ENCODE assay signal across 18 cellular contexts in the genomic region with DNA sequence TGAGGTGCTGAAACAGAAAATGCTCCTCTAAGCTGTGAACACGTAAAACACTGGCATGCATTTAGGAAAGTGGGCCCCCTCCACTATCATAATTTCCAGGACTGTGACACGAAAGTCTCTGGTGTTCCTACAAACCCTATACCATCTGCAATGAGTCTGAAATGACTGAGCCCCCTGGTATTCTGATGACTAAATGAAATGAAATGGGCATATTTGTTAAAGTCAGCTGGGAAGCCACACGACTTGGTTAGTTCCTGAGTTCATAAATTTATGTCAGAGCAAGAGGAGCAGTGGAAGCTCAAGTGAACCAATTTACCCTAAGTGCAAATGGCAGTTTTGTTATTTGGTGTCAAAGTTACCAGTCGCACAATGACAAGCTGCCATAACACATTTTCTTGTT.
DNase-seq lines count a peak whose midpoint lies in the region; ATAC-seq, FAIRE-seq and TF ChIP-seq lines count a peak whose summit lies in the region.
"Had no signal": no experiment of that assay in that cellular context is flagged by ENCODE, and none has a peak within 500 bp of the region (broad histone marks: within the 10 kb centered on the region; RNA-seq: fewer than 3 reads in every experiment).

No MANE protein-coding gene starts in this region.

- no peak overlapping the region for H2BK15ac ChIP-seq in mesenchymal stem cell (ENCODE audit: low read depth, poor library complexity, severe bottlenecking)

- no peak overlapping the region for H4K8ac ChIP-seq in mesenchymal stem cell (ENCODE audit: low read length)

- H2BK5ac ChIP-seq in mesenchymal stem cell (ENCODE audit: low read depth, low read length, poor library complexity, severe bottlenecking) = no peak overlapping the region

- no peak overlapping the region for H2AK5ac ChIP-seq in mesenchymal stem cell (ENCODE audit: low read length, severe bottlenecking)

- no peak for TF ChIP-seq CTCF in brain microvascular endothelial cell (IDR thresholded peaks at IDR 0.05; ENCODE audit: low read depth, low read length, missing control alignments)
- TF ChIP-seq CTCF in tibial artery (IDR thresholded peaks at IDR 0.05) = no peak

- no peak for ATAC-seq in GM19351 (IDR thresholded peaks at IDR 0.05; ENCODE audit: unreplicated experiment)
- ATAC-seq in HG03378 (IDR thresholded peaks at IDR 0.05; ENCODE audit: unreplicated experiment) = no peak
- ATAC-seq: GM23338 had no signal

- intact Hi-C loops in tibial artery (cut with DNase I; ENCODE audit: low total_unique reads) = no loop called here

- DNase-seq in AG08396 (ENCODE audit: low spot score) = peak; percentile 49
- DNase-seq in HTR-8/SVneo (ENCODE audit: insufficient read length, low spot score) = peak; percentile 37
- DNase-seq in brain microvascular endothelial cell = peak; percentile 33
- peak; percentile 80 for DNase-seq in mesenchymal stem cell
- no peak for DNase-seq in tibial artery
- no peak for DNase-seq in NCI-H2029 (lab: John Stamatoyannopoulos, UW)
- DNase-seq: activated CD4-positive, alpha-beta T cell treated with anti-CD3 and anti-CD28 coated beads for 48 hours; activated T-cell treated with anti-CD3 and anti-CD28 coated beads, Interleukin-2, amount 50 U/mL, for 24 hours; dermis blood vessel endothelial cell; NCI-H187; NCI-H69; testis had no signal

- 10% methylated on average over 2 of the region's 4 CpGs for WGBS in mesenchymal stem cell

- H4K91ac ChIP-seq in mesenchymal stem cell (ENCODE audit: low read length) = no peak overlapping the region

- in situ Hi-C loops in brain microvascular endothelial cell (cut with HindIII; ENCODE audit: low pct_ligation_motif_present, low sequenced_read_pairs) = no loop called here

- no peak overlapping the region for H2BK12ac ChIP-seq in mesenchymal stem cell (ENCODE audit: low read length in 2 of 2)

- no peak overlapping the region for H3K27ac ChIP-seq in brain microvascular endothelial cell
- H3K27ac ChIP-seq in mesenchymal stem cell (ENCODE audit: low read length, poor library complexity, severe bottlenecking) = no peak overlapping the region
- no peak overlapping the region for H3K27ac ChIP-seq in tibial artery
- H3K27ac ChIP-seq: BLaER1 treated with 17β-estradiol and CSF1 and Interleukin-3, amounts not matched to agents 10 nM and 100 nM; testis had no signal

- H3K4me1 ChIP-seq in mesenchymal stem cell (ENCODE audit: control insufficient read depth, insufficient read depth, low read depth, low read length) (no peaks in the 10 kb centered on the region), tibial artery (no peaks in the 10 kb centered on the region)
- H3K4me1 ChIP-seq: BLaER1 treated with 17β-estradiol and CSF1 and Interleukin-3, amounts not matched to agents 10 nM and 100 nM; testis had no signal

- H3K23ac ChIP-seq in mesenchymal stem cell (ENCODE audit: low read length in 2 of 2) = no peak overlapping the region

- H3K4me3 ChIP-seq in brain microvascular endothelial cell (ENCODE audit: low read depth, low read length) = no peak overlapping the region
- no peak overlapping the region for H3K4me3 ChIP-seq in mesenchymal stem cell (ENCODE audit: insufficient read depth in 1 of 2, low read depth in 1 of 2, low read length in 2 of 2)
- H3K4me3 ChIP-seq in tibial artery = no peak overlapping the region
- H3K4me3 ChIP-seq: BLaER1 treated with 17β-estradiol and CSF1 and Interleukin-3, amounts not matched to agents 10 nM and 100 nM; GM23338; testis had no signal

- no peak overlapping the region for H2BK120ac ChIP-seq in mesenchymal stem cell (ENCODE audit: low read depth, low read length)

- no peaks in the 10 kb centered on the region for H3K79me1 ChIP-seq in mesenchymal stem cell (replicated peaks; ENCODE audit: low read length, poor library complexity, severe bottlenecking)

- no peak overlapping the region for H3K18ac ChIP-seq in mesenchymal stem cell (ENCODE audit: low read depth in 1 of 2, low read length in 2 of 2)

- H3K9ac ChIP-seq in mesenchymal stem cell (ENCODE audit: low read length) = no peak overlapping the region
- H3K9ac ChIP-seq: BLaER1 treated with 17β-estradiol and CSF1 and Interleukin-3, amounts not matched to agents 10 nM and 100 nM had no signal

- no peak overlapping the region for H3K4ac ChIP-seq in mesenchymal stem cell (ENCODE audit: low read depth in 1 of 2, low read length in 2 of 2)

- H3K9me3 ChIP-seq in mesenchymal stem cell (ENCODE audit: control insufficient read depth, low read length) = no peaks in the 10 kb centered on the region
- H3K9me3 ChIP-seq in tibial artery = no peaks in the 10 kb centered on the region
- H3K9me3 ChIP-seq: BLaER1 treated with 17β-estradiol and CSF1 and Interleukin-3, amounts not matched to agents 10 nM and 100 nM; testis had no signal

- H3K36me3 ChIP-seq in brain microvascular endothelial cell (replicated peaks) (no peaks in the 10 kb centered on the region), mesenchymal stem cell (ENCODE audit: control insufficient read depth in 1 of 2, insufficient read depth in 2 of 2, low read depth in 1 of 2, low read length in 2 of 2) (no peaks in the 10 kb centered on the region), tibial artery (no peaks in the 10 kb centered on the region)
- H3K36me3 ChIP-seq: BLaER1 treated with 17β-estradiol and CSF1 and Interleukin-3, amounts not matched to agents 10 nM and 100 nM had no signal

- H3K27me3 ChIP-seq in brain microvascular endothelial cell (replicated peaks) (no peaks in the 10 kb centered on the region), mesenchymal stem cell (ENCODE audit: control insufficient read depth in 1 of 2, insufficient read depth in 1 of 2, low read length in 2 of 2) (no peaks in the 10 kb centered on the region), tibial artery (no peaks in the 10 kb centered on the region)
- H3K27me3 ChIP-seq: BLaER1 treated with 17β-estradiol and CSF1 and Interleukin-3, amounts not matched to agents 10 nM and 100 nM; testis had no signal

- H3K14ac ChIP-seq in mesenchymal stem cell (ENCODE audit: low read length in 2 of 2) = no peak overlapping the region

- H2AFZ ChIP-seq in mesenchymal stem cell (ENCODE audit: low read depth, low read length) = no peak overlapping the region
- H2AFZ ChIP-seq: GM23338 had no signal

- H3K4me2 ChIP-seq in mesenchymal stem cell (ENCODE audit: low read length, poor library complexity, severe bottlenecking) = peak overlapping the region; percentile 34
- H3K4me2 ChIP-seq: BLaER1 treated with 17β-estradiol and CSF1 and Interleukin-3, amounts not matched to agents 10 nM and 100 nM; GM23338 had no signal

- no peak for FAIRE-seq in HTR-8/SVneo (lab: Jason Lieb, UNC)
- FAIRE-seq: frontal cortex, GM19239 had no signal

Comparison
In these comparisons a context has a peak if more than half of its experiments do, and no peak if none do; other contexts are left out.
1. DNase-seq: peak in AG08396 (single experiment), HTR-8/SVneo (single experiment), brain microvascular endothelial cell (single experiment) and mesenchymal stem cell (single experiment); none in tibial artery (0 of 2) and NCI-H2029 (single experiment).